8 cellular contexts compared by ENCODE assay signal in genomic region chr17:31068291-31068690, GRCh38. TPM values are rescaled to one million over a fixed set of nuclear protein-coding genes. Genes with fewer than 3 reads are reported as not detected.
DNase-seq lines count a peak whose midpoint lies in the region; ATAC-seq and TF ChIP-seq lines count a peak whose summit lies in the region.

No MANE protein-coding gene starts in this region.

- H3K4me1 Mint-ChIP-seq in immature natural killer cell: no peaks in the 10 kb centered on the region

- H3K27me3 Mint-ChIP-seq in immature natural killer cell (ENCODE audit: low read depth in 3 of 3): no peaks in the 10 kb centered on the region

- peak overlapping the region; percentile 80 for H3K27ac ChIP-seq in AG04450 (ENCODE audit: low read depth, low read length)

- H3K27ac Mint-ChIP-seq in immature natural killer cell: no peak overlapping the region

- ATAC-seq in GM21526 (IDR thresholded peaks at IDR 0.05; ENCODE audit: low FRiP score, unreplicated experiment): no peak

- peaks cover 7% of the 10 kb centered on the region; the same call in 1 of the 2 replicates for H3K9me3 ChIP-seq in AG04450 (ENCODE audit: control insufficient read depth, insufficient read depth, low read length)

- H3K9me3 Mint-ChIP-seq in immature natural killer cell: no peaks in the 10 kb centered on the region

- POLR2A ChIA-PET in AG04450 (lab: Yijun Ruan, JAX): no interaction called here

- H3K4me3 Mint-ChIP-seq in immature natural killer cell: no peak overlapping the region

- peak; percentile 46 for TF ChIP-seq CTCF in AG04450 (IDR thresholded peaks at IDR 0.05; ENCODE audit: low read depth, low read length)
- peak; percentile 55 for TF ChIP-seq CTCF in GM20000 (IDR thresholded peaks at IDR 0.05; ENCODE audit: extremely low read depth, missing control alignments)

- no peak overlapping the region for H3K4me3 ChIP-seq in AG04450 (ENCODE audit: low read depth, low read length)

- CTCF ChIA-PET in AG04450 (lab: Charles Lee): interaction anchor here (1.2 kb wide), 1 partner anchor 12 kb away, joined by 3 read pairs; no protein-coding TSS in a partner anchor

- no peaks in the 10 kb centered on the region for H3K27me3 ChIP-seq in AG04450 (ENCODE audit: control insufficient read depth, insufficient read depth, low read length)

- H3K36me3 Mint-ChIP-seq in immature natural killer cell: no peaks in the 10 kb centered on the region

- DNase-seq in AG04450 (ENCODE audit: low read depth, low spot score): no peak
- DNase-seq in GM20000 (ENCODE audit: low spot score): peak; percentile 46
- DNase-seq in RKO (ENCODE audit: low spot score): peak; percentile 60
- DNase-seq in activated gamma-delta T cell treated with anti-CD3 and anti-CD28 coated beads, Interleukin-2, amount 50 U/mL, for 16 hours (ENCODE audit: low read depth): peak; percentile 6
- DNase-seq in immature natural killer cell: peak; percentile 38 to 46 (median 44)
- DNase-seq in stimulated activated CD4-positive, alpha-beta T cell treated with anti-CD3 and anti-CD28 coated beads, TNF-alpha, amount 100 ng/mL, for 48 hours (ENCODE audit: low read depth in 3 of 3): peak; percentile 35 to 46 (median 40)
- DNase-seq in middle frontal gyrus (ENCODE audit: extremely low spot score, low spot score): no peak

RNA-seq across cellular contexts. Expression of gene NF1, which starts 26.5 kb away (rescaled TPM):
- polyA plus RNA-seq in AG04450 (2011; rRNA removed): 45.5 and 60.5 TPM in 2 replicates
- polyA minus RNA-seq in AG04450 (2011; rRNA and poly(A)+ RNA removed): 145 and 208 TPM in 2 replicates
- 1 to 10 TPM; 2.1 to 4.7 (median 3.5) TPM for polyA plus RNA-seq in immature natural killer cell

Comparison
In these comparisons a context has a peak if more than half of its experiments do, and no peak if none do; other contexts are left out.
1. DNase-seq: peak in GM20000 (single experiment), RKO (single experiment), activated gamma-delta T cell treated with anti-CD3 and anti-CD28 coated beads, Interleukin-2, amount 50 U/mL, for 16 hours (single experiment), immature natural killer cell (3 of 3) and stimulated activated CD4-positive, alpha-beta T cell treated with anti-CD3 and anti-CD28 coated beads, TNF-alpha, amount 100 ng/mL, for 48 hours (3 of 3); none in AG04450 (single experiment) and middle frontal gyrus (single experiment).